In the genomic region with DNA sequence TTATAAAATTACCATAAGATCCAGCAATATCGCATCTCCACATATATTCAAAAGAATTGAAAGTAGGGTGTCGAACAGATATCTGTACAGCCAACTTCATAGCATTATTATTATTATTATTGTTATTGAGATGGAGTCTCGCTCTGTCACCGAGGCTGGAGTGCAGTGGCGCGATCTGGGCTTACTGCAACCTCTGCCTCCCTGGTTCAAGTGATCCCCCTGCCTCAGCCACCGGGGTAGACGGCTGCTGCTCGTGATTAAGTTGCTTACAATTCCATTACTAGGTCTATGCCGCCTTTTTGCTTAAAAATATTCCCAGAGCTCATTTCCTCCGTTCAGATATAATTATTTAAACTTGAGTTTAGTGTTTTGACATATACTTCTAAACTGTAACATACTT, we compare ENCODE assay signal across 23 cellular contexts.
"Had no signal": no experiment of that assay in that cellular context is flagged by ENCODE, and none has a peak within 500 bp of the region (broad histone marks: within the 10 kb centered on the region; RNA-seq: fewer than 3 reads in every experiment).

No MANE protein-coding gene starts in this region.

- H3K4me3 Mint-ChIP-seq: activated CD8-positive, alpha-beta T cell treated with anti-CD3 and anti-CD28 coated beads for 36 hours; T-helper 17 cell had no signal

- H3K27ac ChIP-seq: adrenal gland, PC-9 had no signal

- DNase-seq: activated CD4-positive, alpha-beta T cell treated with anti-CD3 and anti-CD28 coated beads, Interleukin-2, amount 50 U/mL, for 1 hour; activated CD4-positive, CD25-positive, alpha-beta regulatory T cell; activated CD8-positive, alpha-beta memory T cell treated with anti-CD3 and anti-CD28 coated beads, Interleukin-2, amount 50 U/mL, for 4 hours; activated CD8-positive, alpha-beta T cell treated with anti-CD3 and anti-CD28 coated beads for 36 hours; activated naive CD4-positive, alpha-beta T cell treated with anti-CD3 and anti-CD28 coated beads, Interleukin-2, amount 50 U/mL, for 16 hours; activated naive CD8-positive, alpha-beta T cell treated with anti-CD3 and anti-CD28 coated beads, Interleukin-2, amount 10 ng/mL, durations not matched to agents 7 days and 5 days; adrenal gland; anterior cingulate cortex; KBM-7; MG63; NCI-H1105; NCI-H1436; NCI-H1694 treated with DMSO at 0.1 percent for 48 hours; NCI-H2029 treated with DMSO at 0.1 percent for 48 hours; NCI-H345; NCI-H510A; NCI-H526 treated with DMSO at 0.1 percent for 48 hours; NCI-H82; NK-92 treated with Interleukin-12 subunit alpha and Interleukin-12 subunit beta, amount 100 ng/mL, for 24 hours; PC-9; SHP77 treated with DMSO at 0.1 percent for 48 hours; T-helper 17 cell; T-helper 9 cell had no signal

- H3K9me3 Mint-ChIP-seq: activated CD8-positive, alpha-beta T cell treated with anti-CD3 and anti-CD28 coated beads for 36 hours had no signal

- H3K4me2 ChIP-seq: PC-9 had no signal

- H3K27me3 ChIP-seq: adrenal gland had no signal

- H3K4me1 ChIP-seq: adrenal gland had no signal

- ATAC-seq: T-helper 17 cell had no signal

- H3K27ac Mint-ChIP-seq: activated CD8-positive, alpha-beta T cell treated with anti-CD3 and anti-CD28 coated beads for 36 hours; T-helper 17 cell had no signal

- H2AFZ ChIP-seq: PC-9 had no signal

- H3K4me3 ChIP-seq: adrenal gland, PC-9 had no signal

- H3K9me3 ChIP-seq: adrenal gland, MG63 had no signal

- H3K27me3 Mint-ChIP-seq: T-helper 17 cell had no signal

- H3K36me3 ChIP-seq: adrenal gland, MG63 had no signal
